In genomic region chr1:33183306-33183705, GRCh38 we compare ENCODE assay signal across 26 cellular contexts. TPM values are rescaled to one million over a fixed set of nuclear protein-coding genes. Genes with fewer than 3 reads are reported as not detected.
DNase-seq lines count a peak whose midpoint lies in the region; ATAC-seq and TF ChIP-seq lines count a peak whose summit lies in the region.
"Had no signal": no experiment of that assay in that cellular context is flagged by ENCODE, and none has a peak within 500 bp of the region (broad histone marks: within the 10 kb centered on the region; RNA-seq: fewer than 3 reads in every experiment).

No MANE protein-coding gene starts in this region.

- TF ChIP-seq CTCF in WERI-Rb-1 (IDR thresholded peaks at IDR 0.05; ENCODE audit: low read depth, low read length) (no peak), lower leg skin (IDR thresholded peaks at IDR 0.05) (no peak), osteocyte (IDR thresholded peaks at IDR 0.05) (no peak)

- peak overlapping the region; percentile 96 for H3K27ac ChIP-seq in WERI-Rb-1
- H3K27ac ChIP-seq: GM23248, RWPE1 had no signal

- TF ChIP-seq POLR2A in lower leg skin (IDR thresholded peaks at IDR 0.05), result no peak

- no peak overlapping the region; the same call in 1 of the 2 replicates for H3K4me3 ChIP-seq in WERI-Rb-1 (ENCODE audit: low read depth, low read length)
- H3K4me3 ChIP-seq in lower leg skin (ENCODE audit: low read depth, poor library complexity, severe bottlenecking), result no peak overlapping the region
- H3K4me3 ChIP-seq: GM23248, heart left ventricle, thoracic aorta had no signal

- H3K4me3 Mint-ChIP-seq in activated naive CD4-positive, alpha-beta T cell treated with anti-CD3 and anti-CD28 coated beads, Interleukin-2, amount 10 ng/mL, durations not matched to agents 7 days and 5 days, result peak overlapping the region; percentile 92
- H3K4me3 Mint-ChIP-seq in osteocyte (ENCODE audit: unreplicated experiment), result no peak overlapping the region

- H3K36me3 Mint-ChIP-seq in activated naive CD4-positive, alpha-beta T cell treated with anti-CD3 and anti-CD28 coated beads, Interleukin-2, amount 10 ng/mL, durations not matched to agents 7 days and 5 days, result peaks cover 3% of the 10 kb centered on the region
- H3K36me3 Mint-ChIP-seq in activated naive CD4-positive, alpha-beta T cell treated with anti-CD3 and anti-CD28 coated beads, Interleukin-2, amount 50 U/mL, for 72 hours, result no peaks in the 10 kb centered on the region
- H3K36me3 Mint-ChIP-seq in osteocyte (ENCODE audit: unreplicated experiment), result peaks cover 12% of the 10 kb centered on the region

- no peak overlapping the region for H3K27ac Mint-ChIP-seq in activated naive CD4-positive, alpha-beta T cell treated with anti-CD3 and anti-CD28 coated beads, Interleukin-2, amount 10 ng/mL, durations not matched to agents 7 days and 5 days
- no peak overlapping the region for H3K27ac Mint-ChIP-seq in activated naive CD4-positive, alpha-beta T cell treated with anti-CD3 and anti-CD28 coated beads, Interleukin-2, amount 50 U/mL, for 72 hours
- H3K27ac Mint-ChIP-seq in osteocyte (ENCODE audit: unreplicated experiment), result no peak overlapping the region
- H3K27ac Mint-ChIP-seq: activated B cell treated with CpG ODN at 0.5 μM for 24 hours; activated CD8-positive, alpha-beta T cell treated with anti-CD3 and anti-CD28 coated beads for 36 hours; HFFc6 had no signal

- H3K27me3 Mint-ChIP-seq in activated naive CD4-positive, alpha-beta T cell treated with anti-CD3 and anti-CD28 coated beads, Interleukin-2, amount 10 ng/mL, durations not matched to agents 7 days and 5 days, result peaks cover 53% of the 10 kb centered on the region
- H3K27me3 Mint-ChIP-seq in osteocyte (ENCODE audit: unreplicated experiment), result no peaks in the 10 kb centered on the region

- no peak for ATAC-seq in activated naive CD4-positive, alpha-beta T cell treated with anti-CD3 and anti-CD28 coated beads, Interleukin-2, amount 50 U/mL, for 72 hours
- no peak for ATAC-seq in GM19467 (IDR thresholded peaks at IDR 0.05; ENCODE audit: unreplicated experiment)
- ATAC-seq: activated CD8-positive, alpha-beta T cell treated with anti-CD3 and anti-CD28 coated beads for 36 hours; stimulated activated naive CD8-positive, alpha-beta T cell treated with anti-CD3 and anti-CD28 coated beads, Interleukin-15, Interleukin-2, amounts not matched to agents 100 U/mL and 50 U/mL, for 24 hours had no signal

- CTCF ChIA-PET in activated naive CD4-positive, alpha-beta T cell treated with anti-CD3 and anti-CD28 coated beads, Interleukin-2, amount 10 ng/mL, durations not matched to agents 7 days and 5 days (lab: Charles Lee), result interaction anchor here (1.2 kb wide), 1 partner anchor 112 kb away, joined by 3 read pairs; no protein-coding TSS in a partner anchor

- 98 to 100% methylated on average over 2 of the region's 2 CpGs for WGBS in lower leg skin, 2 donors

- H3K27me3 ChIP-seq in WERI-Rb-1 (ENCODE audit: insufficient read depth, low read depth, severe bottlenecking), result no peaks in the 10 kb centered on the region

- peaks cover 5% of the 10 kb centered on the region for H3K36me3 ChIP-seq in WERI-Rb-1
- H3K36me3 ChIP-seq: thoracic aorta had no signal

- H3K9me3 Mint-ChIP-seq in activated naive CD4-positive, alpha-beta T cell treated with anti-CD3 and anti-CD28 coated beads, Interleukin-2, amount 10 ng/mL, durations not matched to agents 7 days and 5 days, result no peaks in the 10 kb centered on the region
- no peaks in the 10 kb centered on the region for H3K9me3 Mint-ChIP-seq in activated naive CD4-positive, alpha-beta T cell treated with anti-CD3 and anti-CD28 coated beads, Interleukin-2, amount 50 U/mL, for 72 hours
- H3K9me3 Mint-ChIP-seq in osteocyte (ENCODE audit: unreplicated experiment), result no peaks in the 10 kb centered on the region
- H3K9me3 Mint-ChIP-seq: activated B cell treated with CpG ODN at 0.5 μM for 24 hours; activated CD8-positive, alpha-beta T cell treated with anti-CD3 and anti-CD28 coated beads for 36 hours; HFFc6 had no signal

- intact Hi-C loops in lower leg skin (cut with DNase I; ENCODE audit: low total_unique reads), result no loop called here

- H3K4me1 Mint-ChIP-seq in activated naive CD4-positive, alpha-beta T cell treated with anti-CD3 and anti-CD28 coated beads, Interleukin-2, amount 10 ng/mL, durations not matched to agents 7 days and 5 days, result peaks cover 20% of the 10 kb centered on the region
- H3K4me1 Mint-ChIP-seq in osteocyte (ENCODE audit: unreplicated experiment), result peaks cover 34% of the 10 kb centered on the region

- no peak for DNase-seq in activated naive CD4-positive, alpha-beta T cell treated with anti-CD3 and anti-CD28 coated beads, Interleukin-2, amount 10 ng/mL, durations not matched to agents 7 days and 5 days
- DNase-seq in activated naive CD4-positive, alpha-beta T cell treated with anti-CD3 and anti-CD28 coated beads, Interleukin-2, amount 50 U/mL, for 72 hours (ENCODE audit: low spot score in 2 of 2), result no peak
- DNase-seq in WERI-Rb-1 (no peak), lower leg skin (ENCODE audit: low spot score in 2 of 2) (peak; percentile 12 to 39), osteocyte (ENCODE audit: extremely low spot score, unreplicated experiment) (peak; percentile 32), NCI-H1048 (lab: John Stamatoyannopoulos, UW) (no peak), NCI-H345 (lab: John Stamatoyannopoulos, UW) (no peak)
- DNase-seq: activated B cell treated with CpG ODN at 0.5 μM for 24 hours; activated CD8-positive, alpha-beta T cell treated with anti-CD3 and anti-CD28 coated beads for 36 hours; activated T-cell treated with anti-CD3 and anti-CD28 coated beads, Interleukin-2, amount 50 U/mL, for 48 hours; C1 segment of cervical spinal cord; EL; GM23248; heart left ventricle; HFFc6; IMR-90; NCI-H1092 treated with DMSO at 0.1 percent for 48 hours; NCI-H226; NCI-H748 treated with DMSO at 0.1 percent for 48 hours; SK-N-SH; stimulated activated CD4-positive, alpha-beta T cell treated with anti-CD3 and anti-CD28 coated beads, Interleukin-15, amount 100 ng/mL, for 24 hours; stimulated activated naive CD8-positive, alpha-beta T cell treated with anti-CD3 and anti-CD28 coated beads, Interleukin-15, Interleukin-2, amounts not matched to agents 100 U/mL and 50 U/mL, for 24 hours; T1000 had no signal

- H3K9me3 ChIP-seq in WERI-Rb-1 (ENCODE audit: severe bottlenecking), result peaks cover 2% of the 10 kb centered on the region
- H3K9me3 ChIP-seq: heart left ventricle, SK-N-SH, thoracic aorta had no signal

RNA-seq across cellular contexts. Expression of gene TRIM62, which starts 1.5 kb away (rescaled TPM):
- 1 to 10 TPM; 5.3 to 5.4 TPM for total RNA-seq in activated naive CD4-positive, alpha-beta T cell treated with anti-CD3 and anti-CD28 coated beads, Interleukin-2, amount 50 U/mL, for 72 hours
- total RNA-seq in lower leg skin (10 to 100 TPM; 25.8 to 32.0 (median 29.9) TPM), osteocyte (71.8 and 78.7 TPM in 2 replicates)

Comparison
In these comparisons a context has a peak if more than half of its experiments do, and no peak if none do; other contexts are left out.
1. DNase-seq: peak in lower leg skin (2 of 2) and osteocyte (single experiment); none in activated naive CD4-positive, alpha-beta T cell treated with anti-CD3 and anti-CD28 coated beads, Interleukin-2, amount 10 ng/mL, durations not matched to agents 7 days and 5 days (single experiment), activated naive CD4-positive, alpha-beta T cell treated with anti-CD3 and anti-CD28 coated beads, Interleukin-2, amount 50 U/mL, for 72 hours (0 of 2), WERI-Rb-1 (single experiment), NCI-H1048 (single experiment) and NCI-H345 (single experiment).
2. RNA of gene TRIM62, which starts 1.5 kb away (total RNA-seq): 71.8 to 78.7 TPM in osteocyte and 25.8 to 32.0 TPM in lower leg skin; 5.3 to 5.4 TPM in activated naive CD4-positive, alpha-beta T cell treated with anti-CD3 and anti-CD28 coated beads, Interleukin-2, amount 50 U/mL, for 72 hours; every median in the first group is over 4 times any median in the second.